2 cellular contexts compared by ENCODE assay signal in genomic region chr3:64188810-64189560, GRCh38.
TF ChIP-seq lines count a peak whose summit lies in the region.

No MANE protein-coding gene starts in this region.

TF ChIP-seq in liver, 16 proteins besides CTCF, POLR2A, EP300 and RAD21:
- TF ChIP-seq REST (IDR thresholded peaks at IDR 0.05): no peak
- no peak for TF ChIP-seq MAX (IDR thresholded peaks at IDR 0.05)
- no peak for TF ChIP-seq EGR1 (IDR thresholded peaks at IDR 0.05; ENCODE audit: low read depth in 2 of 2)
- no peak for TF ChIP-seq SP1 (IDR thresholded peaks at IDR 0.05)
- TF ChIP-seq ZBTB33 (IDR thresholded peaks at IDR 0.05): no peak
- TF ChIP-seq GABPA (IDR thresholded peaks at IDR 0.05 in 1 of 2, conservative IDR thresholded peaks at IDR 0.05 in 1 of 2): no peak
- peak; percentile 62 to 67 for TF ChIP-seq JUND (IDR thresholded peaks at IDR 0.05)
- TF ChIP-seq HNF4A (conservative IDR thresholded peaks at IDR 0.05): no peak
- TF ChIP-seq RXRA (IDR thresholded peaks at IDR 0.05): no peak
- no peak for TF ChIP-seq TAF1 (conservative IDR thresholded peaks at IDR 0.05)
- no peak for TF ChIP-seq HNF4G (IDR thresholded peaks at IDR 0.05)
- TF ChIP-seq NR2F2 (IDR thresholded peaks at IDR 0.05): peak; percentile 57
- no peak for TF ChIP-seq FOXA1 (IDR thresholded peaks at IDR 0.05)

TF ChIP-seq in HepG2, 621 proteins besides CTCF, POLR2A, EP300 and RAD21 (continued from another document):
- TF ChIP-seq, protein P1, sequence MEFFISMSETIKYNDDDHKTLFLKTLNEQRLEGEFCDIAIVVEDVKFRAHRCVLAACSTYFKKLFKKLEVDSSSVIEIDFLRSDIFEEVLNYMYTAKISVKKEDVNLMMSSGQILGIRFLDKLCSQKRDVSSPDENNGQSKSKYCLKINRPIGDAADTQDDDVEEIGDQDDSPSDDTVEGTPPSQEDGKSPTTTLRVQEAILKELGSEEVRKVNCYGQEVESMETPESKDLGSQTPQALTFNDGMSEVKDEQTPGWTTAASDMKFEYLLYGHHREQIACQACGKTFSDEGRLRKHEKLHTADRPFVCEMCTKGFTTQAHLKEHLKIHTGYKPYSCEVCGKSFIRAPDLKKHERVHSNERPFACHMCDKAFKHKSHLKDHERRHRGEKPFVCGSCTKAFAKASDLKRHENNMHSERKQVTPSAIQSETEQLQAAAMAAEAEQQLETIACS (CRISPR knock-in tag; IDR thresholded peaks at IDR 0.05): no peak
- TF ChIP-seq, protein P2, sequence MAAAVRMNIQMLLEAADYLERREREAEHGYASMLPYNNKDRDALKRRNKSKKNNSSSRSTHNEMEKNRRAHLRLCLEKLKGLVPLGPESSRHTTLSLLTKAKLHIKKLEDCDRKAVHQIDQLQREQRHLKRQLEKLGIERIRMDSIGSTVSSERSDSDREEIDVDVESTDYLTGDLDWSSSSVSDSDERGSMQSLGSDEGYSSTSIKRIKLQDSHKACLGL (CRISPR knock-in tag; IDR thresholded peaks at IDR 0.05): no peak
- TF ChIP-seq ZNF543 (CRISPR knock-in tag; IDR thresholded peaks at IDR 0.05) (no peak), ZMYM4 (CRISPR knock-in tag; IDR thresholded peaks at IDR 0.05) (no peak), NFYC (CRISPR knock-in tag; IDR thresholded peaks at IDR 0.05) (no peak), TEAD3 (CRISPR knock-in tag; optimal IDR thresholded peaks at IDR 0.05; ENCODE audit: borderline replicate concordance) (no peak), CEBPB (IDR thresholded peaks at IDR 0.05; ENCODE audit: borderline replicate concordance, low read depth, low read length) (no peak), NCOR1 (IDR thresholded peaks at IDR 0.05; ENCODE audit: borderline replicate concordance, low read length) (no peak), SMAD9 (CRISPR knock-in tag; IDR thresholded peaks at IDR 0.05) (no peak), SUZ12 (IDR thresholded peaks at IDR 0.05; ENCODE audit: low read depth, low read length) (no peak)
TF ChIP-seq in HepG2: peak in this region for 0.
